1 cellular context compared by ENCODE assay signal in genomic region chr9:108142504-108143201, GRCh38.
TF ChIP-seq lines count a peak whose summit lies in the region.

No MANE protein-coding gene starts in this region.

TF ChIP-seq in HepG2, 621 proteins besides CTCF, POLR2A, EP300 and RAD21 (continued from another document):
- no peak for TF ChIP-seq CENPT (CRISPR knock-in tag; IDR thresholded peaks at IDR 0.05; ENCODE audit: low read depth)
- TF ChIP-seq ZNF737 (CRISPR knock-in tag; IDR thresholded peaks at IDR 0.05; ENCODE audit: borderline replicate concordance), result no peak
- TF ChIP-seq SNRNP70 (IDR thresholded peaks at IDR 0.05; ENCODE audit: low read depth, low read length), result no peak
- TF ChIP-seq ZNF10 (CRISPR knock-in tag; IDR thresholded peaks at IDR 0.05; ENCODE audit: borderline replicate concordance, low read depth), result no peak
- no peak for TF ChIP-seq ZNF850 (CRISPR knock-in tag; conservative IDR thresholded peaks at IDR 0.05)
